ENCODE assay signal across 19 cellular contexts in the genomic region with DNA sequence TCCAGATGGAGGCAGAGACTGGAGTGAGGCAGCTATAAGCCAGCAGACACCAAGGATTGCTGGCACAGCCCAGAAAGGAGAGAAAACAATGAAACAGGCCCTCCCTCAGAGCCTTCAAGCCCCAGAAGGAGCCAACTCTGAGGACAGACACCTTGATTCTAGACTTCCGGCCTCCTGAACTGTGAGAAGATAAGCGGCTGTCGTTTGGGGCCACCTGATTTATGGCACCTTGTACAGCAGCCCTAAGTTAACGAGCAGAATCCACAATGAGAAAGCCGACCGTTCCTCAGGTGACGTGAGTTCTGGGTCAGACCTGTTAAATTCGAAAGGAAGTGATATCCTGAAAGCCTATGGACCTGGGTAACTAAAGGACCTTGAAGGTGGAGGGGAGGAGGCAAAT. TPM values are rescaled to one million over a fixed set of nuclear protein-coding genes. Genes with fewer than 3 reads are reported as not detected.
A peak's percentile ranks its signal among the peaks of the same experiment; 100 is the strongest.
DNase-seq lines count a peak whose midpoint lies in the region; ATAC-seq, FAIRE-seq and TF ChIP-seq lines count a peak whose summit lies in the region.
"Had no signal": no experiment of that assay in that cellular context is flagged by ENCODE, and none has a peak within 500 bp of the region (broad histone marks: within the 10 kb centered on the region; RNA-seq: fewer than 3 reads in every experiment).

No MANE protein-coding gene starts in this region.

- peak overlapping the region; percentile 76 for H2AFZ ChIP-seq in GM23338
- peak overlapping the region; percentile 85 for H2AFZ ChIP-seq in K562 (ENCODE audit: low read depth, low read length)

- POLR2A ChIA-PET in K562 (lab: Yijun Ruan, JAX) = no interaction called here

- ATAC-seq in GM23338 (no peak), K562 (peak; percentile 82), HG03196 (IDR thresholded peaks at IDR 0.05; ENCODE audit: unreplicated experiment) (no peak), HG03460 (IDR thresholded peaks at IDR 0.05; ENCODE audit: unreplicated experiment) (no peak), HG02798 (IDR thresholded peaks at IDR 0.05; ENCODE audit: poor library complexity, unreplicated experiment) (no peak)
- ATAC-seq: A549 had no signal

- intact Hi-C loops in K562 (cut with micrococcal nuclease) = no loop called here

- no peak for TF ChIP-seq POLR2A in K562 (conservative IDR thresholded peaks at IDR 0.05)

- H3K79me2 ChIP-seq in GM23338 (replicated peaks; ENCODE audit: insufficient read depth) (no peaks in the 10 kb centered on the region), K562 (ENCODE audit: control insufficient read depth, insufficient read depth, low read length) (no peaks in the 10 kb centered on the region)

- CTCF ChIA-PET in K562 (lab: Yijun Ruan, JAX; ENCODE audit: low intra/inter-chr PET ratio) = no interaction called here

- peaks cover 0 to 9% (median 0%) of the 10 kb centered on the region in 11 experiments; a peak in 3 of 22 replicates for H3K36me3 ChIP-seq in BLaER1 treated with 17β-estradiol and CSF1 and Interleukin-3, amounts not matched to agents 10 nM and 100 nM
- H3K36me3 ChIP-seq in GM23338 (ENCODE audit: insufficient read depth) (no peaks in the 10 kb centered on the region), K562 (ENCODE audit: control insufficient read depth, insufficient read depth, low read length) (no peaks in the 10 kb centered on the region)
- H3K36me3 ChIP-seq: BE2C had no signal

- no peaks in the 10 kb centered on the region for H3K9me1 ChIP-seq in K562 (ENCODE audit: control insufficient read depth, insufficient read depth, low read length)

- 9% methylated on average over 8 of the region's 8 CpGs for WGBS in K562 (ENCODE audit: insufficient coverage, low coverage, missing lambda C conversion rate)

- H3K4me3 Mint-ChIP-seq in GM23338 (no peak overlapping the region), osteocyte (ENCODE audit: unreplicated experiment) (no peak overlapping the region)
- H3K4me3 Mint-ChIP-seq: CD8-positive, alpha-beta memory T cell; IgD-negative memory B cell had no signal

- H3K4me1 ChIP-seq in BLaER1 treated with 17β-estradiol and CSF1 and Interleukin-3, amounts not matched to agents 10 nM and 100 nM = peaks cover 19 to 66% (median 58%) of the 10 kb centered on the region in 10 experiments
- H3K4me1 ChIP-seq in GM23338 (ENCODE audit: insufficient read depth) (no peaks in the 10 kb centered on the region), K562 (replicated peaks in 1 of 2; ENCODE audit: control insufficient read depth in 2 of 2, insufficient read depth in 2 of 2, low read length in 2 of 2) (peaks cover 11 to 12% of the 10 kb centered on the region in 2 experiments; a peak in 3 of 5 replicates)
- H3K4me1 ChIP-seq: A549, BE2C had no signal

- no peaks in the 10 kb centered on the region for H3K27me3 ChIP-seq in BLaER1 treated with 17β-estradiol and CSF1 and Interleukin-3, amounts not matched to agents 10 nM and 100 nM
- H3K27me3 ChIP-seq in GM23338 (ENCODE audit: insufficient read depth) (no peaks in the 10 kb centered on the region), K562 (ENCODE audit: control insufficient read depth in 2 of 2, insufficient read depth in 2 of 2, low read length in 2 of 2) (no peaks in the 10 kb centered on the region)
- H3K27me3 ChIP-seq: BE2C had no signal

- TF ChIP-seq EP300 in K562 (IDR thresholded peaks at IDR 0.05; ENCODE audit: low read length) = no peak; the same call in 1 of the 2 replicates

- no peak overlapping the region for H3K4me3 ChIP-seq in BLaER1 treated with 17β-estradiol and CSF1 and Interleukin-3, amounts not matched to agents 10 nM and 100 nM
- H3K4me3 ChIP-seq in GM23338 = no peak overlapping the region
- H3K4me3 ChIP-seq in K562 = no peak overlapping the region
- H3K4me3 ChIP-seq: A549 had no signal

- peaks cover 9 to 40% (median 21%) of the 10 kb centered on the region in 11 experiments; a peak in 21 of 22 replicates for H3K9me3 ChIP-seq in BLaER1 treated with 17β-estradiol and CSF1 and Interleukin-3, amounts not matched to agents 10 nM and 100 nM (replicated peaks in 1 of 11)
- H3K9me3 ChIP-seq in K562 (replicated peaks; ENCODE audit: control insufficient read depth, insufficient read depth, low read depth, low read length) = no peaks in the 10 kb centered on the region
- H3K9me3 ChIP-seq: A549, BE2C had no signal

- H3K36me3 Mint-ChIP-seq in GM23338 (ENCODE audit: low read depth) = no peaks in the 10 kb centered on the region
- H3K36me3 Mint-ChIP-seq in osteocyte (ENCODE audit: unreplicated experiment) = peaks cover 1% of the 10 kb centered on the region
- H3K36me3 Mint-ChIP-seq: CD8-positive, alpha-beta memory T cell; IgD-negative memory B cell had no signal

- peak; percentile 75 for FAIRE-seq in K562 (lab: Jason Lieb, UNC)
- FAIRE-seq: A549, GM18507 had no signal

- DNase-seq in GM23338 (ENCODE audit: low spot score) (no peak), K562 (ENCODE audit: extremely low read depth in 1 of 4, low spot score in 3 of 4) (peak in 3 of 4 experiments; percentile 12 to 64 (median 42)), osteocyte (ENCODE audit: extremely low spot score, unreplicated experiment) (peak; percentile 40)
- DNase-seq: BE2C; CD8-positive, alpha-beta memory T cell; DMS 273 treated with DMSO at 0.1 percent for 48 hours; HFFc6 had no signal

- no peaks in the 10 kb centered on the region for H4K20me1 ChIP-seq in BLaER1 treated with 17β-estradiol and CSF1 and Interleukin-3, amounts not matched to agents 10 nM and 100 nM
- H4K20me1 ChIP-seq in GM23338 (replicated peaks; ENCODE audit: insufficient read depth) (no peaks in the 10 kb centered on the region), K562 (replicated peaks; ENCODE audit: control insufficient read depth, insufficient read depth, low read length) (no peaks in the 10 kb centered on the region)

- in situ Hi-C loops in K562 (cut with MboI) = no loop called here

- H3K4me1 Mint-ChIP-seq in GM23338 = no peaks in the 10 kb centered on the region
- no peaks in the 10 kb centered on the region for H3K4me1 Mint-ChIP-seq in osteocyte (ENCODE audit: unreplicated experiment)

- no peak overlapping the region for H3K9ac ChIP-seq in BLaER1 treated with 17β-estradiol and CSF1 and Interleukin-3, amounts not matched to agents 10 nM and 100 nM
- H3K9ac ChIP-seq in K562 (ENCODE audit: insufficient read depth in 1 of 2, low read depth in 2 of 2, low read length in 2 of 2) = peak overlapping the region in 1 of 2 experiments; percentile 23; a peak in 2 of 4 replicates
- H3K9ac ChIP-seq: KMS-11 had no signal

- peak overlapping the region in 3 of 11 experiments; percentile 23 to 49 (median 40); a peak in 3 of 22 replicates for H3K27ac ChIP-seq in BLaER1 treated with 17β-estradiol and CSF1 and Interleukin-3, amounts not matched to agents 10 nM and 100 nM
- H3K27ac ChIP-seq in GM23338 (ENCODE audit: low read depth) = no peak overlapping the region
- peak overlapping the region; percentile 62 for H3K27ac ChIP-seq in K562 (ENCODE audit: extremely low read depth, low read depth, low read length)
- H3K27ac ChIP-seq: A549, KMS-11 had no signal

- TF ChIP-seq CTCF in GM23338 (conservative IDR thresholded peaks at IDR 0.05; ENCODE audit: low read depth in 2 of 2) = no peak
- TF ChIP-seq CTCF in K562 (IDR thresholded peaks at IDR 0.05 in 2 of 3, conservative IDR thresholded peaks at IDR 0.05 in 1 of 3; ENCODE audit: insufficient read depth in 2 of 3, low read depth in 1 of 3, low read length in 3 of 3) = no peak
- TF ChIP-seq CTCF in osteocyte (IDR thresholded peaks at IDR 0.05) = no peak

- no TSS peak for BruUV-seq in K562 (replicated peaks; lab: Mats Ljungman, UMichigan)

- no peak for TF ChIP-seq RAD21 in K562 (CRISPR knock-in tag; conservative IDR thresholded peaks at IDR 0.05 in 1 of 2, IDR thresholded peaks at IDR 0.05 in 1 of 2)

- peaks cover 6% of the 10 kb centered on the region; the same call in 1 of the 3 replicates for H3K9me3 Mint-ChIP-seq in GM23338
- no peaks in the 10 kb centered on the region for H3K9me3 Mint-ChIP-seq in osteocyte (ENCODE audit: unreplicated experiment)
- H3K9me3 Mint-ChIP-seq: CD8-positive, alpha-beta memory T cell; IgD-negative memory B cell had no signal

- no peaks in the 10 kb centered on the region for H3F3A ChIP-seq in GM23338 (replicated peaks; ENCODE audit: low read depth)

- H3K4me2 ChIP-seq in BLaER1 treated with 17β-estradiol and CSF1 and Interleukin-3, amounts not matched to agents 10 nM and 100 nM = peak overlapping the region in 7 of 11 experiments; percentile 61 to 82 (median 70); a peak in 9 of 22 replicates
- H3K4me2 ChIP-seq in GM23338 = no peak overlapping the region
- peak overlapping the region; percentile 70 for H3K4me2 ChIP-seq in K562 (ENCODE audit: insufficient read depth, low read length)
- H3K4me2 ChIP-seq: A549, KMS-11 had no signal

- H3K27ac Mint-ChIP-seq in GM23338 (no peak overlapping the region), osteocyte (ENCODE audit: unreplicated experiment) (no peak overlapping the region)
- H3K27ac Mint-ChIP-seq: CD8-positive, alpha-beta memory T cell; HFFc6 had no signal

- peaks cover 4% of the 10 kb centered on the region for H3K27me3 Mint-ChIP-seq in GM23338 (ENCODE audit: insufficient read depth, low read depth, poor library complexity)
- peaks cover 26% of the 10 kb centered on the region for H3K27me3 Mint-ChIP-seq in osteocyte (ENCODE audit: unreplicated experiment)

- H3K9me2 ChIP-seq in GM23338 (ENCODE audit: insufficient read depth) = no peaks in the 10 kb centered on the region

RNA-seq across cellular contexts. Expression of a gene that starts 7.3 kb away (rescaled TPM):
- total RNA-seq in GM23338 (2014; rRNA removed; shearing (Covaris generic)) = 172 and 175 TPM in 2 replicates
- polyA plus RNA-seq in GM23338 (2016; fragmentation: Nextera tagmentation; extraction: Ambion mirVana) (116 and 117 TPM in 2 replicates), K562 (2011; rRNA removed) (47.4 and 49.8 TPM in 2 replicates), K562 (2014; fragmentation: Illumina TruSeq; extraction: Trizol) (104 and 128 TPM in 2 replicates), K562 (2014; fragmentation: Nextera tagmentation; extraction: Ambion mirVana) (10 to 100 TPM; 34.1 to 53.8 TPM), K562 (2014; rRNA removed) (73.6 and 83.6 TPM in 2 replicates)
- 72.3 and 123 TPM in 2 replicates for total RNA-seq in K562 (2011; cell fraction: chromatin; rRNA removed; ENCODE audit: low replicate concordance)
- 62.8 and 69.9 TPM in 2 replicates for total RNA-seq in K562 (2011; cell fraction: nucleolus; rRNA removed)
- total RNA-seq in K562 (2011; cell fraction: nucleoplasm; rRNA removed) = 64.1 and 69.2 TPM in 2 replicates
- total RNA-seq in K562 (2014; rRNA removed) (62.8 and 79.1 TPM in 2 replicates), K562 (2014; rRNA removed; fragmentation: Illumina TruSeq; extraction: Trizol) (38.9 and 39.5 TPM in 2 replicates), K562 (2015; rRNA removed; fragmentation: Illumina TruSeq; extraction: Trizol) (43.4 and 43.7 TPM in 2 replicates), K562 (2021) (96.3 and 102 TPM in 2 replicates), osteocyte (75.2 and 78.8 TPM in 2 replicates)
- polyA plus RNA-seq in K562 (2011; cell fraction: cytosol; rRNA removed) = 47.1 and 50.4 TPM in 2 replicates
- polyA plus RNA-seq in K562 (2011; cell fraction: nucleus; rRNA removed) = 40.2 and 59.5 TPM in 2 replicates
- polyA plus RNA-seq in K562 (2012) = 98.6 and 99.2 TPM in 2 replicates
- 65.9 and 85.4 TPM in 2 replicates for polyA minus RNA-seq in K562 (2011; rRNA and poly(A)+ RNA removed)
- polyA minus RNA-seq in K562 (2011; cell fraction: cytosol; rRNA and poly(A)+ RNA removed) = 52.9 and 55.1 TPM in 2 replicates
- 27.5 and 40.2 TPM in 2 replicates for polyA minus RNA-seq in K562 (2011; cell fraction: nucleus; rRNA and poly(A)+ RNA removed)

RNA-seq across cellular contexts. Expression of a gene that starts 31.8 kb away (rescaled TPM):
- total RNA-seq in GM23338 (2014; rRNA removed; shearing (Covaris generic)) = 0.07 TPM in 1 of 2 replicates, not detected in the other
- polyA plus RNA-seq in GM23338 (2016; fragmentation: Nextera tagmentation; extraction: Ambion mirVana) (not detected in 2 replicates), K562 (2011; rRNA removed) (0.15 and 1.2 TPM in 2 replicates), K562 (2014; fragmentation: Illumina TruSeq; extraction: Trizol) (0.10 and 0.15 TPM in 2 replicates), K562 (2014; fragmentation: Nextera tagmentation; extraction: Ambion mirVana) (not detected), K562 (2014; rRNA removed) (0.16 and 0.32 TPM in 2 replicates)
- total RNA-seq in K562 (2011; cell fraction: chromatin; rRNA removed; ENCODE audit: low replicate concordance) = 0.21 TPM in 1 of 2 replicates, not detected in the other
- 0.33 and 0.39 TPM in 2 replicates for total RNA-seq in K562 (2011; cell fraction: nucleolus; rRNA removed)
- not detected in 2 replicates for total RNA-seq in K562 (2011; cell fraction: nucleoplasm; rRNA removed)
- total RNA-seq in K562 (2014; rRNA removed) (0.05 and 0.08 TPM in 2 replicates), K562 (2014; rRNA removed; fragmentation: Illumina TruSeq; extraction: Trizol) (0.15 and 0.16 TPM in 2 replicates), K562 (2015; rRNA removed; fragmentation: Illumina TruSeq; extraction: Trizol) (0.04 TPM in 2 replicates), K562 (2021) (0.07 and 0.16 TPM in 2 replicates), osteocyte (not detected in 2 replicates)
- polyA plus RNA-seq in K562 (2011; cell fraction: cytosol; rRNA removed) = 0.24 and 1.4 TPM in 2 replicates
- polyA plus RNA-seq in K562 (2011; cell fraction: nucleus; rRNA removed) = 0.35 TPM in 1 of 2 replicates, not detected in the other
- 0.13 and 0.83 TPM in 2 replicates for polyA plus RNA-seq in K562 (2012)
- polyA minus RNA-seq in K562 (2011; rRNA and poly(A)+ RNA removed) = 0.21 and 4.0 TPM in 2 replicates
- polyA minus RNA-seq in K562 (2011; cell fraction: cytosol; rRNA and poly(A)+ RNA removed) = not detected in 2 replicates
- 0.33 TPM in 1 of 2 replicates, not detected in the other for polyA minus RNA-seq in K562 (2011; cell fraction: nucleus; rRNA and poly(A)+ RNA removed)
- total RNA-seq: CD8-positive, alpha-beta memory T cell; Daoy; H4; HFFc6; HT1080 had no signal
- polyA plus RNA-seq: A549; AG04450; CD8-positive, alpha-beta memory T cell; IgD-negative memory B cell had no signal

RNA-seq across cellular contexts. Expression of a gene that starts 45.4 kb away (rescaled TPM):
- total RNA-seq in GM23338 (2014; rRNA removed; shearing (Covaris generic)) = 0.03 TPM in 1 of 2 replicates, not detected in the other
- polyA plus RNA-seq in GM23338 (2016; fragmentation: Nextera tagmentation; extraction: Ambion mirVana) = 0.11 TPM in 1 of 2 replicates, not detected in the other
- total RNA-seq in K562 (2011; cell fraction: chromatin; rRNA removed; ENCODE audit: low replicate concordance) = not detected in 2 replicates
- total RNA-seq in K562 (2011; cell fraction: nucleolus; rRNA removed) = not detected in 2 replicates
- not detected in 2 replicates for total RNA-seq in K562 (2011; cell fraction: nucleoplasm; rRNA removed)
- not detected in 2 replicates for total RNA-seq in K562 (2014; rRNA removed)
- total RNA-seq in K562 (2014; rRNA removed; fragmentation: Illumina TruSeq; extraction: Trizol) = not detected in 2 replicates
- total RNA-seq in K562 (2015; rRNA removed; fragmentation: Illumina TruSeq; extraction: Trizol) = not detected in 2 replicates
- not detected in 2 replicates for total RNA-seq in K562 (2021)
- polyA plus RNA-seq in K562 (2011; rRNA removed) = not detected in 2 replicates
- not detected in 2 replicates for polyA plus RNA-seq in K562 (2011; cell fraction: cytosol; rRNA removed)
- 0.03 TPM in 1 of 2 replicates, not detected in the other for polyA plus RNA-seq in K562 (2011; cell fraction: nucleus; rRNA removed)
- polyA plus RNA-seq in K562 (2012) = not detected in 2 replicates
- polyA plus RNA-seq in K562 (2014; fragmentation: Illumina TruSeq; extraction: Trizol) = not detected in 2 replicates
- not detected for polyA plus RNA-seq in K562 (2014; fragmentation: Nextera tagmentation; extraction: Ambion mirVana)
- polyA plus RNA-seq in K562 (2014; rRNA removed) = not detected in 2 replicates
- polyA minus RNA-seq in K562 (2011; rRNA and poly(A)+ RNA removed) = 0.12 TPM in 1 of 2 replicates, not detected in the other
- polyA minus RNA-seq in K562 (2011; cell fraction: cytosol; rRNA and poly(A)+ RNA removed) = not detected in 2 replicates
- polyA minus RNA-seq in K562 (2011; cell fraction: nucleus; rRNA and poly(A)+ RNA removed) = not detected in 2 replicates
- total RNA-seq in osteocyte = not detected in 2 replicates
- total RNA-seq: Daoy, H4, HFFc6, HT1080 had no signal
- polyA plus RNA-seq: AG04450; CD8-positive, alpha-beta memory T cell; IgD-negative memory B cell had no signal
